29 cellular contexts compared by ENCODE assay signal in genomic region chrX:39464253-39464652, GRCh38.
"Had no signal": no experiment of that assay in that cellular context is flagged by ENCODE, and none has a peak within 500 bp of the region (broad histone marks: within the 10 kb centered on the region; RNA-seq: fewer than 3 reads in every experiment).

No MANE protein-coding gene starts in this region.

- H3K4me3 Mint-ChIP-seq: activated B cell treated with CpG ODN at 0.5 μM for 24 hours; activated CD4-positive, alpha-beta memory T cell treated with anti-CD3 and anti-CD28 coated beads, Interleukin-2, amount 10 ng/mL, durations not matched to agents 7 days and 5 days; activated CD4-positive, alpha-beta T cell treated with anti-CD3 and anti-CD28 coated beads, Interleukin-2, amount 10 ng/mL, durations not matched to agents 7 days and 5 days; activated naive CD8-positive, alpha-beta T cell; activated T-cell treated with anti-CD3 and anti-CD28 coated beads, Interleukin-2, amount 50 U/mL, for 24 hours; activated T-cell treated with anti-CD3 and anti-CD28 coated beads, Interleukin-2, amount 50 U/mL, for 72 hours; T-helper 17 cell; T-helper 2 cell treated with Interferon-gamma antibody and Interleukin-4, amounts not matched to agents 5 μg/mL and 100 μg/mL, for 36 hours had no signal

- H3K36me3 Mint-ChIP-seq: activated naive CD8-positive, alpha-beta T cell had no signal

- H3K4me1 Mint-ChIP-seq: activated B cell treated with CpG ODN at 0.5 μM for 24 hours; activated CD4-positive, alpha-beta memory T cell treated with anti-CD3 and anti-CD28 coated beads, Interleukin-2, amount 10 ng/mL, durations not matched to agents 7 days and 5 days; activated CD4-positive, alpha-beta T cell treated with anti-CD3 and anti-CD28 coated beads, Interleukin-2, amount 10 ng/mL, durations not matched to agents 7 days and 5 days had no signal

- ATAC-seq: activated CD4-positive, CD25-positive, alpha-beta regulatory T cell treated with anti-CD3 and anti-CD28 coated beads, Interleukin-2, amount 50 U/mL, for 24 hours; activated T-cell treated with anti-CD3 and anti-CD28 coated beads, Interleukin-2, amount 50 U/mL, for 72 hours; foreskin keratinocyte; gastrocnemius medialis; SK-N-SH treated with all-trans-retinoic acid at 6 μM for 48 hours; T-helper 17 cell had no signal

- H3K27me3 Mint-ChIP-seq: activated CD4-positive, alpha-beta memory T cell treated with anti-CD3 and anti-CD28 coated beads, Interleukin-2, amount 10 ng/mL, durations not matched to agents 7 days and 5 days; activated CD4-positive, alpha-beta T cell treated with anti-CD3 and anti-CD28 coated beads, Interleukin-2, amount 10 ng/mL, durations not matched to agents 7 days and 5 days; activated naive CD8-positive, alpha-beta T cell; T-helper 17 cell had no signal

- H3K9me3 Mint-ChIP-seq: activated B cell treated with CpG ODN at 0.5 μM for 24 hours; activated CD4-positive, alpha-beta memory T cell treated with anti-CD3 and anti-CD28 coated beads, Interleukin-2, amount 10 ng/mL, durations not matched to agents 7 days and 5 days; activated CD4-positive, alpha-beta T cell treated with anti-CD3 and anti-CD28 coated beads, Interleukin-2, amount 10 ng/mL, durations not matched to agents 7 days and 5 days; activated T-cell treated with anti-CD3 and anti-CD28 coated beads, Interleukin-2, amount 50 U/mL, for 24 hours; activated T-cell treated with anti-CD3 and anti-CD28 coated beads, Interleukin-2, amount 50 U/mL, for 72 hours; T-helper 2 cell treated with Interferon-gamma antibody and Interleukin-4, amounts not matched to agents 5 μg/mL and 100 μg/mL, for 36 hours had no signal

- H3K27ac Mint-ChIP-seq: activated B cell treated with CpG ODN at 0.5 μM for 24 hours; activated CD4-positive, alpha-beta memory T cell treated with anti-CD3 and anti-CD28 coated beads, Interleukin-2, amount 10 ng/mL, durations not matched to agents 7 days and 5 days; activated CD4-positive, alpha-beta T cell treated with anti-CD3 and anti-CD28 coated beads, Interleukin-2, amount 10 ng/mL, durations not matched to agents 7 days and 5 days; activated naive CD8-positive, alpha-beta T cell; activated T-cell treated with anti-CD3 and anti-CD28 coated beads, Interleukin-2, amount 50 U/mL, for 24 hours; activated T-cell treated with anti-CD3 and anti-CD28 coated beads, Interleukin-2, amount 50 U/mL, for 72 hours; T-helper 17 cell had no signal

- DNase-seq: activated B cell treated with CpG ODN at 0.5 μM for 24 hours; activated CD4-positive, alpha-beta memory T cell treated with anti-CD3 and anti-CD28 coated beads, Interleukin-2, amount 10 ng/mL, durations not matched to agents 7 days and 5 days; activated CD4-positive, alpha-beta T cell treated with anti-CD3 and anti-CD28 coated beads, Interleukin-2, amount 10 ng/mL, durations not matched to agents 7 days and 5 days; activated CD4-positive, alpha-beta T cell treated with anti-CD3 and anti-CD28 coated beads, Interleukin-2, amount 50 U/mL, for 4 hours; activated CD8-positive, alpha-beta memory T cell treated with anti-CD3 and anti-CD28 coated beads, Interleukin-2, amount 50 U/mL, for 48 hours; activated effector memory CD4-positive, alpha-beta T cell treated with Interleukin-2 at 50 U/mL for 16 hours; activated gamma-delta T cell treated with Interleukin-2 at 50 U/mL for 16 hours; activated naive CD4-positive, alpha-beta T cell treated with anti-CD3 and anti-CD28 coated beads, Interleukin-2, amount 50 U/mL, for 16 hours; activated naive CD4-positive, alpha-beta T cell treated with Interleukin-2 at 50 U/mL for 16 hours; activated T-cell treated with anti-CD3 and anti-CD28 coated beads for 4 hours; activated T-cell treated with anti-CD3 and anti-CD28 coated beads, Interleukin-2, amount 50 U/mL, for 24 hours; activated T-cell treated with anti-CD3 and anti-CD28 coated beads, Interleukin-2, amount 50 U/mL, for 72 hours; amniotic stem cell; anterior cingulate cortex; central memory CD4-positive, alpha-beta T cell; cerebellar nuclear complex; colonic mucosa; effector CD8-positive, alpha-beta T cell; erythroblast; foreskin keratinocyte; gastrocnemius medialis; T-helper 1 cell; T-helper 17 cell; T1000; WERI-Rb-1 had no signal
